In the genomic region with DNA sequence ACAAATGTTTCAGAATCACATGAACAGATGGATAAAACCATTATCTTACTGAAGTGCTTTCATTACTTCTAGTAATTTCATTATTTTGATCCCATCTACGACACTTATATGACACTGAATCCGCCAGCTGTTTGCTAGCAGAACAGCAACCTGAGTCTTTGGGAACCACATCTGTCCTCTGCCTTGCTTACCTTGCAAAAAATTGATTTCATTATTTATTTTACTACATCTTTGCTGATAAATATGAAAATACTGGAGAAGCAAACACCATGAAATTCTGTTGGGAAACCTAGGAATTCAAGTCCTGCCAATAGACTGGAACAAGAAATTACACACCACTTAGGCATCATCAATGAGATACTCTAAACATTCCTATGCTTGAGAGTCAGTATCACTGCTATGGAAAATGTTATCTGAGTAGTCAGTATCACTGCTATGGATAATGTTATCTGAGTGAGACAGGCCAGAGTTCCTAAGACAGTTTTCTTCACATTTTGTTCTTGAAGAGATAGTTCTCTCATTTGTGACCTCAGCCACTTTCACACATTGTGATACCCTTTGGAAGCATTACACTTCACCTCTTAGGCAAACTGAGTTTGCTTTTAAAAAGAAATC, we compare ENCODE assay signal across 19 cellular contexts.
DNase-seq lines count a peak whose midpoint lies in the region; ATAC-seq and TF ChIP-seq lines count a peak whose summit lies in the region.
"Had no signal": no experiment of that assay in that cellular context is flagged by ENCODE, and none has a peak within 500 bp of the region (broad histone marks: within the 10 kb centered on the region; RNA-seq: fewer than 3 reads in every experiment).

No MANE protein-coding gene starts in this region.

- intact Hi-C loops in dorsolateral prefrontal cortex (cut with DNase I) = loop anchor here in 1 of 2 donors (5.0 kb wide), 1 partner anchor 91 kb away; a partner anchor contains a TSS
- intact Hi-C loops in CD8-positive, alpha-beta T cell (cut with DNase I, micrococcal nuclease) = no loop called here

- TF ChIP-seq RAD21 in SK-N-SH (IDR thresholded peaks at IDR 0.05; ENCODE audit: low read length) = no peak

- no peak overlapping the region for H3K4me3 Mint-ChIP-seq in CD8-positive, alpha-beta T cell
- H3K4me3 Mint-ChIP-seq: central memory CD8-positive, alpha-beta T cell; stimulated activated memory B cell treated with anti-CD40 and anti-IgM and Interleukin-4, amounts not matched to agents 10 μg/mL and 1 μg/mL and 100 μg/mL, for 72 hours had no signal

- no peak overlapping the region for H3K4me2 ChIP-seq in SK-N-SH

- H3K27ac ChIP-seq in SK-N-SH (ENCODE audit: low read depth in 2 of 2, low read length in 1 of 2) (peak overlapping the region in 1 of 2 experiments; percentile 57; a peak in 2 of 4 replicates), gastroesophageal sphincter (no peak overlapping the region), dorsolateral prefrontal cortex (no peak overlapping the region)
- no peak overlapping the region for H3K27ac ChIP-seq in CD8-positive, alpha-beta T cell (ENCODE audit: low read depth, low read length)
- H3K27ac ChIP-seq: uterus had no signal

- H3K27me3 ChIP-seq in SK-N-SH (ENCODE audit: insufficient read depth) (no peaks in the 10 kb centered on the region), gastroesophageal sphincter (no peaks in the 10 kb centered on the region), dorsolateral prefrontal cortex (no peaks in the 10 kb centered on the region)
- no peaks in the 10 kb centered on the region for H3K27me3 ChIP-seq in CD8-positive, alpha-beta T cell (ENCODE audit: insufficient read depth, low read length)
- H3K27me3 ChIP-seq: uterus had no signal

- H3F3A ChIP-seq in SK-N-SH (replicated peaks; ENCODE audit: insufficient read depth) = no peaks in the 10 kb centered on the region

- TF ChIP-seq POLR2A in gastroesophageal sphincter (IDR thresholded peaks at IDR 0.05) = no peak

- DNase-seq in ACHN (peak; percentile 69), SK-N-SH (no peak), hepatic stellate cell (ENCODE audit: low spot score) (peak; percentile 51), NCI-H2196 treated with DMSO at 0.1 percent for 48 hours (lab: John Stamatoyannopoulos, UW; ENCODE audit: unreplicated experiment) (no peak), dorsolateral prefrontal cortex (no peak)
- no peak for DNase-seq in CD8-positive, alpha-beta T cell
- DNase-seq: DMS79 treated with DMSO at 0.1 percent for 48 hours; GOT3; mucosa of descending colon; NCI-H1417 treated with DMSO at 0.1 percent for 48 hours; NCI-H526 treated with DMSO at 0.1 percent for 48 hours; Right ventricle myocardium superior; stimulated activated CD4-positive, alpha-beta T cell treated with anti-CD3 and anti-CD28 coated beads, Interleukin-4, amount 100 ng/mL, for 24 hours; uterus had no signal

- no peaks in the 10 kb centered on the region for H3K36me3 Mint-ChIP-seq in CD8-positive, alpha-beta T cell
- H3K36me3 Mint-ChIP-seq: stimulated activated memory B cell treated with anti-CD40 and anti-IgM and Interleukin-4, amounts not matched to agents 10 μg/mL and 1 μg/mL and 100 μg/mL, for 72 hours had no signal

- H3K9me3 Mint-ChIP-seq in CD8-positive, alpha-beta T cell = no peaks in the 10 kb centered on the region
- H3K9me3 Mint-ChIP-seq: central memory CD8-positive, alpha-beta T cell; stimulated activated memory B cell treated with anti-CD40 and anti-IgM and Interleukin-4, amounts not matched to agents 10 μg/mL and 1 μg/mL and 100 μg/mL, for 72 hours had no signal

- no peaks in the 10 kb centered on the region for H3K27me3 Mint-ChIP-seq in CD8-positive, alpha-beta T cell (ENCODE audit: low read depth)
- H3K27me3 Mint-ChIP-seq: central memory CD8-positive, alpha-beta T cell; stimulated activated memory B cell treated with anti-CD40 and anti-IgM and Interleukin-4, amounts not matched to agents 10 μg/mL and 1 μg/mL and 100 μg/mL, for 72 hours had no signal

- H3K4me1 ChIP-seq in SK-N-SH (ENCODE audit: control insufficient read depth in 1 of 2, insufficient read depth in 2 of 2, low read depth in 1 of 2, low read length in 1 of 2) (peaks cover 0 to 3% of the 10 kb centered on the region in 2 experiments; a peak in 1 of 4 replicates), gastroesophageal sphincter (peaks cover 0 to 20% (median 0%) of the 10 kb centered on the region in 3 donors)
- H3K4me1 ChIP-seq in CD8-positive, alpha-beta T cell (ENCODE audit: insufficient read depth, low read length) = no peaks in the 10 kb centered on the region

- TF ChIP-seq CTCF in SK-N-SH (IDR thresholded peaks at IDR 0.05) (no peak), gastroesophageal sphincter (IDR thresholded peaks at IDR 0.05) (no peak), dorsolateral prefrontal cortex (IDR thresholded peaks at IDR 0.05 in 54 of 56, conservative IDR thresholded peaks at IDR 0.05 in 2 of 56; ENCODE audit: low read depth in 1 of 56, partially characterized antibody in 56 of 56) (no peak)
- no peak for TF ChIP-seq CTCF in CD8-positive, alpha-beta T cell (IDR thresholded peaks at IDR 0.05)

- CTCF ChIA-PET in SK-N-SH (lab: Yijun Ruan, JAX) = no interaction called here
- CTCF ChIA-PET in CD8-positive, alpha-beta T cell (lab: Charles Lee) = no interaction called here

- peak; percentile 9 for ATAC-seq in HG02763 (IDR thresholded peaks at IDR 0.05; ENCODE audit: unreplicated experiment)
- no peak for ATAC-seq in gastroesophageal sphincter
- no peak for ATAC-seq in CD8-positive, alpha-beta T cell
- ATAC-seq: esophagus mucosa; mucosa of descending colon; stimulated activated memory B cell treated with anti-CD40 and anti-IgM and Interleukin-4, amounts not matched to agents 10 μg/mL and 1 μg/mL and 100 μg/mL, for 72 hours had no signal

- WGBS in SK-N-SH (ENCODE audit: low lambda C conversion rate) = 50% methylated on average over 2 of the region's 2 CpGs
- 72 to 96% methylated on average over 2 of the region's 2 CpGs for WGBS in gastroesophageal sphincter (ENCODE audit: low coverage in 1 of 2), 2 donors

- H3K9me2 ChIP-seq in SK-N-SH = no peaks in the 10 kb centered on the region

- POLR2A ChIA-PET in SK-N-SH (lab: Yijun Ruan, JAX) = no interaction called here
- POLR2A ChIA-PET in CD8-positive, alpha-beta T cell (lab: Charles Lee) = no interaction called here

- H3K4me1 Mint-ChIP-seq in CD8-positive, alpha-beta T cell (ENCODE audit: low read depth) = no peaks in the 10 kb centered on the region
- H3K4me1 Mint-ChIP-seq: central memory CD8-positive, alpha-beta T cell; stimulated activated memory B cell treated with anti-CD40 and anti-IgM and Interleukin-4, amounts not matched to agents 10 μg/mL and 1 μg/mL and 100 μg/mL, for 72 hours had no signal

- no peak for TF ChIP-seq EP300 in SK-N-SH (IDR thresholded peaks at IDR 0.05; ENCODE audit: borderline replicate concordance in 1 of 2, low read depth in 1 of 2, low read length in 1 of 2)
- no peak for TF ChIP-seq EP300 in gastroesophageal sphincter (IDR thresholded peaks at IDR 0.05)

- no peak overlapping the region for H3K4me3 ChIP-seq in SK-N-SH (ENCODE audit: low read depth in 2 of 2, low read length in 1 of 2)
- no peak overlapping the region for H3K4me3 ChIP-seq in gastroesophageal sphincter
- no peak overlapping the region for H3K4me3 ChIP-seq in dorsolateral prefrontal cortex
- H3K4me3 ChIP-seq in CD8-positive, alpha-beta T cell (ENCODE audit: low read depth, low read length) = no peak overlapping the region
- H3K4me3 ChIP-seq: mucosa of descending colon, uterus had no signal

- no peaks in the 10 kb centered on the region for H3K36me3 ChIP-seq in SK-N-SH (replicated peaks in 1 of 2; ENCODE audit: control insufficient read depth in 1 of 2, insufficient read depth in 2 of 2, low read length in 1 of 2)
- H3K36me3 ChIP-seq in gastroesophageal sphincter = no peaks in the 10 kb centered on the region
- H3K36me3 ChIP-seq in CD8-positive, alpha-beta T cell (ENCODE audit: insufficient read depth, low read length) = no peaks in the 10 kb centered on the region
- H3K36me3 ChIP-seq: uterus had no signal

- no peak overlapping the region for H2AFZ ChIP-seq in SK-N-SH (ENCODE audit: low read depth)

- no peak overlapping the region for H3K9ac ChIP-seq in SK-N-SH

- H3K9me3 ChIP-seq in SK-N-SH (no peaks in the 10 kb centered on the region), gastroesophageal sphincter (no peaks in the 10 kb centered on the region)
- H3K9me3 ChIP-seq in CD8-positive, alpha-beta T cell (ENCODE audit: low read length) = no peaks in the 10 kb centered on the region
- H3K9me3 ChIP-seq: mucosa of descending colon, uterus had no signal

- in situ Hi-C loops in ACHN (cut with HindIII; ENCODE audit: low pct_ligation_motif_present, low pct_unique_long_range_greater_than_20kb, low sequenced_read_pairs) = no loop called here

- no peak overlapping the region for H3K27ac Mint-ChIP-seq in CD8-positive, alpha-beta T cell
- H3K27ac Mint-ChIP-seq: stimulated activated memory B cell treated with anti-CD40 and anti-IgM and Interleukin-4, amounts not matched to agents 10 μg/mL and 1 μg/mL and 100 μg/mL, for 72 hours had no signal

- H3K79me2 ChIP-seq in SK-N-SH (ENCODE audit: insufficient read depth) = no peaks in the 10 kb centered on the region

- H4K20me1 ChIP-seq in SK-N-SH (ENCODE audit: insufficient read depth) = no peaks in the 10 kb centered on the region

TF ChIP-seq in SK-N-SH, 30 proteins besides CTCF, POLR2A, EP300 and RAD21:
- TF ChIP-seq MXI1 (IDR thresholded peaks at IDR 0.05; ENCODE audit: low read depth, low read length) = no peak
- peak; percentile 47; the same call in 1 of the 2 replicates for TF ChIP-seq TCF12 (IDR thresholded peaks at IDR 0.05)
- TF ChIP-seq ELF1 (IDR thresholded peaks at IDR 0.05) = no peak

Comparison
In these comparisons a context has a peak if more than half of its experiments do, and no peak if none do; other contexts are left out.
1. DNase-seq: peak in ACHN (single experiment) and hepatic stellate cell (single experiment); none in SK-N-SH (single experiment), NCI-H2196 treated with DMSO at 0.1 percent for 48 hours (single experiment), dorsolateral prefrontal cortex (0 of 10) and CD8-positive, alpha-beta T cell (0 of 7).